9 cellular contexts compared by ENCODE assay signal in the genomic region with DNA sequence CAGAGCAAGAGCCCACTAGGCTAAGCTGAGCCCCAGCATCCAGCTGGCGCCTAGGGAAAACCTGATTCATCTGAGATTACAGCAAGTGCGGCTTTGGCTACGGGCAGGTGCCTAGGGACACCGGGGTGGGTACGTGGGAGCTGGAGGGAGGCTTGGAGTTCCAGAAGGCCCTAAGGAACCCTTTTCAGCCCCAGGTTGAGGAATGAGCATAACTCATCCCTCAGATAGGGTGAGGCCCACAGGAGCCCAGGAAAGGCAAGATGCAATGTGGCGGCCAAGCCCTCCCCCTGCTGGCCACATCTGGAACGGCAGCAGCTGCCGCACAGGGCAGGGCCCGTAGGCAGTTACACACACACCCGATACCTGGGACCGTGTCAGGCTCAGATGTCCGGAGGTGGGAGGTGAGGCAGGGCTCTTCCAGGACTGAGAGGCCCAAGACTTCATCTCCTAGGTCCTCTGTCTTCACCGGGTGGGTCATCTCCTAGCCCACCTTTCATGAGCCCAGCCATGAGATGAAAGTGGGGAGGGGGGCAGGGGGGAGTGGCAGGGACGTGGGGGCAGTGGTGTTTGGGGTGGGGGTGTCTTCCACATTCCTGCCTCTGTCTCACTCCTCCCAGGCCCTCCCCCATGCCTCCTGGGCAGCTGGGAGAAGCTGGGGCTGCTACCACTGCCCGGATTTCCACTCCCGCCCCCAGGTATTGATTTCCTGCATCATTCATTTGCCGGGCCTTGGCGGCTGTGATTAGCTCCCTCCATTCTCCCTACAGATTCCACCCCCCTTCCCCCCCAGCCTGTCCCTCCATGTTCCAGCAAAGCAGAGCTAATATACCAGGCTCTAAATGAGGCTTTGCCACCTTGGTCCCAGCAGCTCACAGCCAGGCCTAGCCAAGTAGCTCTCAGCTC. TPM values are rescaled to one million over a fixed set of nuclear protein-coding genes. Genes with fewer than 3 reads are reported as not detected.
A peak's percentile ranks its signal among the peaks of the same experiment; 100 is the strongest.
DNase-seq lines count a peak whose midpoint lies in the region; ATAC-seq and TF ChIP-seq lines count a peak whose summit lies in the region.
"Had no signal": no experiment of that assay in that cellular context is flagged by ENCODE, and none has a peak within 500 bp of the region (broad histone marks: within the 10 kb centered on the region; RNA-seq: fewer than 3 reads in every experiment).

No MANE protein-coding gene starts in this region.

- H3K27ac ChIP-seq in heart right ventricle: no peak overlapping the region
- H3K27ac ChIP-seq: skin epidermis had no signal

- DNase-seq in 8988T (peak; percentile 98), MG63 (peak; percentile 60), SW480 (ENCODE audit: low spot score) (peak; percentile 51), heart right ventricle (peak; percentile 67 to 74), retinal pigment epithelial cell (ENCODE audit: low read depth) (no peak)
- peak; percentile 39 for DNase-seq in activated naive CD8-positive, alpha-beta T cell treated with anti-CD3 and anti-CD28 coated beads, Interleukin-2, amount 50 U/mL, for 16 hours (ENCODE audit: low read depth, low spot score)

- H3K27me3 ChIP-seq in MG63 (no peaks in the 10 kb centered on the region), heart right ventricle (peaks cover 0 to 52% (median 39%) of the 10 kb centered on the region in 7 donors)

- peak; percentile 66 for ATAC-seq in GM18498 (IDR thresholded peaks at IDR 0.05; ENCODE audit: unreplicated experiment)
- peak; percentile 61 to 89 (median 82) for ATAC-seq in heart right ventricle
- ATAC-seq in GM21619 (IDR thresholded peaks at IDR 0.05; ENCODE audit: unreplicated experiment): no peak

- TF ChIP-seq CTCF in heart right ventricle (IDR thresholded peaks at IDR 0.05): peak; percentile 95 to 97 (median 96)
- TF ChIP-seq CTCF in retinal pigment epithelial cell (conservative IDR thresholded peaks at IDR 0.05; ENCODE audit: low read depth, low read length): peak; percentile 96

- H3K4me3 ChIP-seq in MG63 (no peak overlapping the region), heart right ventricle (no peak overlapping the region), retinal pigment epithelial cell (ENCODE audit: low read length) (no peak overlapping the region)
- H3K4me3 ChIP-seq: skin epidermis had no signal

- peaks cover 13 to 25% (median 17%) of the 10 kb centered on the region in 9 donors for H3K4me1 ChIP-seq in heart right ventricle

- WGBS in heart right ventricle, 2 donors: 34% methylated on average over 18 of the region's 18 CpGs

- H3K36me3 ChIP-seq in MG63 (no peaks in the 10 kb centered on the region), heart right ventricle (no peaks in the 10 kb centered on the region)

- H3K9me3 ChIP-seq in MG63: no peaks in the 10 kb centered on the region
- H3K9me3 ChIP-seq in heart right ventricle: no peaks in the 10 kb centered on the region

- intact Hi-C loops in heart right ventricle (cut with DNase I): loop anchor here (1.0 to 10.0 kb wide), 13 partner anchors 127 to 370 kb away; no protein-coding TSS in a partner anchor

RNA-seq across cellular contexts. Expression of a gene that starts 5.5 kb away (rescaled TPM):
- 10.0 and 15.3 TPM in 2 replicates for total RNA-seq in MG63 (2014; rRNA removed; shearing (Covaris generic); ENCODE audit: low replicate concordance)
- total RNA-seq in heart right ventricle: 10 to 100 TPM in 1 of 10 donors, 1 to 10 TPM in 9; 1.1 to 12.0 (median 2.0) TPM
- polyA plus RNA-seq in heart right ventricle: 1 to 10 TPM in 1 of 2 donors, under 1 TPM in 1; 0.36 to 1.6 TPM
